8 cellular contexts compared by ENCODE assay signal in genomic region chr19:5967994-5968430, GRCh38. TPM values are rescaled to one million over a fixed set of nuclear protein-coding genes. Genes with fewer than 3 reads are reported as not detected.
DNase-seq lines count a peak whose midpoint lies in the region; ATAC-seq, FAIRE-seq and TF ChIP-seq lines count a peak whose summit lies in the region.

No MANE protein-coding gene starts in this region.

- no peaks in the 10 kb centered on the region for H3K9me3 ChIP-seq in Panc1 (ENCODE audit: control insufficient read depth, insufficient read depth, low read depth, low read length)
- no peaks in the 10 kb centered on the region for H3K9me3 ChIP-seq in fibroblast of lung (ENCODE audit: control insufficient read depth, insufficient read depth, low read depth, low read length)

- H3K36me3 Mint-ChIP-seq in activated T-helper 2 cell treated with anti-CD3 and anti-CD28 coated beads, Interferon-gamma antibody, Interleukin-2, Interleukin-4, amounts not matched to agents 10 μg/mL and 5 μg/mL and 100 μg/mL, durations not matched to agents 14 hours and 24 hours and 36 hours (ENCODE audit: low read depth): peaks cover 33% of the 10 kb centered on the region
- no peaks in the 10 kb centered on the region for H3K36me3 Mint-ChIP-seq in naive B cell

- peak overlapping the region; percentile 89 for H3K27ac Mint-ChIP-seq in activated T-helper 2 cell treated with anti-CD3 and anti-CD28 coated beads, Interferon-gamma antibody, Interleukin-2, Interleukin-4, amounts not matched to agents 10 μg/mL and 5 μg/mL and 100 μg/mL, durations not matched to agents 14 hours and 24 hours and 36 hours
- H3K27ac Mint-ChIP-seq in naive B cell: peak overlapping the region in 5 of 6 donors; percentile 16 to 92 (median 55)

- H3K4me3 Mint-ChIP-seq in activated T-helper 2 cell treated with anti-CD3 and anti-CD28 coated beads, Interferon-gamma antibody, Interleukin-2, Interleukin-4, amounts not matched to agents 10 μg/mL and 5 μg/mL and 100 μg/mL, durations not matched to agents 14 hours and 24 hours and 36 hours (ENCODE audit: low read depth): no peak overlapping the region
- H3K4me3 Mint-ChIP-seq in naive B cell: peak overlapping the region in 3 of 8 donors; percentile 4 to 48 (median 22)

- no peaks in the 10 kb centered on the region for H4K20me1 ChIP-seq in fibroblast of lung (ENCODE audit: control insufficient read depth, extremely low read depth, insufficient read depth, low read length)

- intact Hi-C loops in Panc1 (cut with micrococcal nuclease; ENCODE audit: unreplicated experiment): no loop called here
- intact Hi-C loops in activated T-helper 2 cell treated with anti-CD3 and anti-CD28 coated beads, Interferon-gamma antibody, Interleukin-2, Interleukin-4, amounts not matched to agents 10 μg/mL and 5 μg/mL and 100 μg/mL, durations not matched to agents 14 hours and 24 hours and 36 hours (cut with micrococcal nuclease): loop anchor here (10.0 kb wide), 1 partner anchor 163 kb away; the partner anchor contains the start of gene NRTN

- H3K27ac ChIP-seq in Panc1 (ENCODE audit: low read length) (no peak overlapping the region), fibroblast of lung (ENCODE audit: insufficient read depth, low read length) (peak overlapping the region; percentile 8), temporal lobe (ENCODE audit: low read depth, low read length) (peak overlapping the region; percentile 87)

- DNase-seq in D721Med (ENCODE audit: insufficient read length, low spot score) (peak; percentile 79), HT-29 (ENCODE audit: low spot score) (peak; percentile 69), Panc1 (ENCODE audit: low read depth, low spot score) (peak; percentile 42), fibroblast of lung (ENCODE audit: low read depth in 2 of 2) (peak; percentile 73 to 86), naive B cell (peak; percentile 35)
- DNase-seq in activated T-helper 2 cell treated with anti-CD3 and anti-CD28 coated beads, Interferon-gamma antibody, Interleukin-2, Interleukin-4, amounts not matched to agents 10 μg/mL and 5 μg/mL and 100 μg/mL, durations not matched to agents 14 hours and 24 hours and 36 hours (ENCODE audit: low spot score): peak; percentile 47

- BruUV-seq in Panc1 (replicated peaks; lab: Mats Ljungman, UMichigan): no TSS peak

- ATAC-seq in Panc1: peak; percentile 73
- ATAC-seq in naive B cell (ENCODE audit: low read depth in 2 of 2): peak; percentile 66 to 73
- no peak for ATAC-seq in HG03039 (IDR thresholded peaks at IDR 0.05; ENCODE audit: unreplicated experiment)

- peaks cover 88% of the 10 kb centered on the region for H3K79me2 ChIP-seq in fibroblast of lung (ENCODE audit: control insufficient read depth, insufficient read depth, low read length)

- peak overlapping the region; percentile 2 for H3K4me2 ChIP-seq in fibroblast of lung (ENCODE audit: extremely low read depth, insufficient read depth, low read length)

- H3K36me3 ChIP-seq in Panc1 (ENCODE audit: control insufficient read depth, insufficient read depth, low read length) (no peaks in the 10 kb centered on the region), fibroblast of lung (ENCODE audit: control insufficient read depth, insufficient read depth, low read length) (no peaks in the 10 kb centered on the region)

- H2AFZ ChIP-seq in fibroblast of lung (ENCODE audit: low read length): no peak overlapping the region

- no peaks in the 10 kb centered on the region for H3K27me3 ChIP-seq in Panc1 (ENCODE audit: control insufficient read depth, insufficient read depth, low read length)
- H3K27me3 ChIP-seq in fibroblast of lung (ENCODE audit: control insufficient read depth, insufficient read depth, low read length): no peaks in the 10 kb centered on the region

- H3K4me1 ChIP-seq in Panc1 (ENCODE audit: control insufficient read depth, insufficient read depth, low read length): peaks cover 5% of the 10 kb centered on the region; the same call in 1 of the 2 replicates
- H3K4me1 ChIP-seq in fibroblast of lung (ENCODE audit: control insufficient read depth, extremely low read depth, insufficient read depth, low read length): peaks cover 34% of the 10 kb centered on the region

- H3K4me1 Mint-ChIP-seq in activated T-helper 2 cell treated with anti-CD3 and anti-CD28 coated beads, Interferon-gamma antibody, Interleukin-2, Interleukin-4, amounts not matched to agents 10 μg/mL and 5 μg/mL and 100 μg/mL, durations not matched to agents 14 hours and 24 hours and 36 hours (ENCODE audit: low read depth): peaks cover 47% of the 10 kb centered on the region
- peaks cover 56 to 86% (median 61%) of the 10 kb centered on the region in 3 donors for H3K4me1 Mint-ChIP-seq in naive B cell

- no peaks in the 10 kb centered on the region for H3K9me3 Mint-ChIP-seq in activated T-helper 2 cell treated with anti-CD3 and anti-CD28 coated beads, Interferon-gamma antibody, Interleukin-2, Interleukin-4, amounts not matched to agents 10 μg/mL and 5 μg/mL and 100 μg/mL, durations not matched to agents 14 hours and 24 hours and 36 hours
- H3K9me3 Mint-ChIP-seq in naive B cell: no peaks in the 10 kb centered on the region

- POLR2A ChIA-PET in Panc1 (lab: Charles Lee): interaction anchor here (0.5 kb wide), 1 partner anchor 471 kb away, joined by 5 read pairs; no protein-coding TSS in a partner anchor

- no peak for FAIRE-seq in D721Med (lab: Jason Lieb, UNC)

- H3K27me3 Mint-ChIP-seq in activated T-helper 2 cell treated with anti-CD3 and anti-CD28 coated beads, Interferon-gamma antibody, Interleukin-2, Interleukin-4, amounts not matched to agents 10 μg/mL and 5 μg/mL and 100 μg/mL, durations not matched to agents 14 hours and 24 hours and 36 hours (ENCODE audit: low read depth): no peaks in the 10 kb centered on the region
- no peaks in the 10 kb centered on the region for H3K27me3 Mint-ChIP-seq in naive B cell

- no peak overlapping the region for H3K9ac ChIP-seq in fibroblast of lung (ENCODE audit: insufficient read depth, low read length)

- no peak overlapping the region for H3K4me3 ChIP-seq in Panc1 (ENCODE audit: low read depth in 2 of 2, low read length in 2 of 2)
- H3K4me3 ChIP-seq in fibroblast of lung (replicated peaks in 1 of 4; ENCODE audit: control extremely low read depth in 1 of 4, insufficient read depth in 1 of 4, low read depth in 3 of 4, low read length in 4 of 4): no peak overlapping the region

- peak; percentile 74 for TF ChIP-seq CTCF in D721Med (IDR thresholded peaks at IDR 0.05; ENCODE audit: insufficient read depth, missing control alignments)
- peak; percentile 88 for TF ChIP-seq CTCF in Panc1 (IDR thresholded peaks at IDR 0.05)
- TF ChIP-seq CTCF in fibroblast of lung (conservative IDR thresholded peaks at IDR 0.05 in 1 of 2, IDR thresholded peaks at IDR 0.05 in 1 of 2; ENCODE audit: low read depth in 1 of 2, low read length in 2 of 2): peak; percentile 84 to 93

- CTCF ChIA-PET in Panc1 (lab: Charles Lee): interaction anchor here (0.9 to 1.1 kb wide), 2 partner anchors 12 to 15 kb away, joined by 3 read pairs; no protein-coding TSS in a partner anchor

- in situ Hi-C loops in Panc1 (cut with HindIII; ENCODE audit: low pct_unique_long_range_greater_than_20kb, low sequenced_read_pairs): no loop called here

RNA-seq across cellular contexts. Expression of gene RANBP3, which starts 9.9 kb away (rescaled TPM):
- total RNA-seq in HT-29 (2014; rRNA removed; shearing (Covaris generic)): 62.1 and 79.3 TPM in 2 replicates
- total RNA-seq in Panc1 (2021; ENCODE audit: unreplicated experiment): 54.6 TPM
- 69.7 TPM for polyA plus RNA-seq in Panc1 (2012; ENCODE audit: insufficient read length)
- total RNA-seq in activated T-helper 2 cell treated with anti-CD3 and anti-CD28 coated beads, Interferon-gamma antibody, Interleukin-2, Interleukin-4, amounts not matched to agents 10 μg/mL and 5 μg/mL and 100 μg/mL, durations not matched to agents 14 hours and 24 hours and 36 hours: 98.2 and 105 TPM in 2 replicates
- 32.1 and 39.8 TPM in 2 replicates for total RNA-seq in fibroblast of lung
- polyA plus RNA-seq in fibroblast of lung: 59.4 and 72.9 TPM in 2 replicates
- 64.1 and 75.1 TPM in 2 replicates for polyA plus RNA-seq in fibroblast of lung (2012)
- 72.2 and 78.5 TPM in 2 replicates for polyA minus RNA-seq in fibroblast of lung (ENCODE audit: low replicate concordance)
- polyA plus RNA-seq in naive B cell (ENCODE audit: low read depth in 6 of 6): 10 to 100 TPM in 1 of 6 donors, 1 to 10 TPM in 5; 2.8 to 10.7 (median 7.4) TPM
- 31.0 TPM for total RNA-seq in temporal lobe

RNA-seq across cellular contexts. Expression of gene CAPS, which starts 54.0 kb away (rescaled TPM):
- 13.9 and 20.1 TPM in 2 replicates for total RNA-seq in HT-29 (2014; rRNA removed; shearing (Covaris generic))
- total RNA-seq in Panc1 (2021; ENCODE audit: unreplicated experiment): 9.2 TPM
- 9.1 TPM for polyA plus RNA-seq in Panc1 (2012; ENCODE audit: insufficient read length)
- total RNA-seq in activated T-helper 2 cell treated with anti-CD3 and anti-CD28 coated beads, Interferon-gamma antibody, Interleukin-2, Interleukin-4, amounts not matched to agents 10 μg/mL and 5 μg/mL and 100 μg/mL, durations not matched to agents 14 hours and 24 hours and 36 hours: 3.3 and 4.8 TPM in 2 replicates
- 2.6 and 7.3 TPM in 2 replicates for total RNA-seq in fibroblast of lung
- 0.77 and 1.6 TPM in 2 replicates for polyA plus RNA-seq in fibroblast of lung
- polyA plus RNA-seq in fibroblast of lung (2012): 1.5 and 3.1 TPM in 2 replicates
- polyA minus RNA-seq in fibroblast of lung (ENCODE audit: low replicate concordance): 0.33 and 0.47 TPM in 2 replicates
- 1 to 10 TPM in 5 of 6 donors, not detected in 1; 1.1 to 4.4 (median 2.0) TPM for polyA plus RNA-seq in naive B cell (ENCODE audit: low read depth in 6 of 6)
- 5.7 TPM for total RNA-seq in temporal lobe
